ENCODE assay signal across 1 cellular context in genomic region chr9:127884976-127885490, GRCh38.
TF ChIP-seq lines count a peak whose summit lies in the region.

No MANE protein-coding gene starts in this region.

TF ChIP-seq in HEK293T, 16 proteins besides CTCF, POLR2A, EP300 and RAD21:
- TF ChIP-seq SUZ12 (IDR thresholded peaks at IDR 0.05) (no peak), FOXA1 (IDR thresholded peaks at IDR 0.05) (no peak), ZNF384 (IDR thresholded peaks at IDR 0.05) (no peak), FOXK2 (IDR thresholded peaks at IDR 0.05) (no peak), LEF1 (IDR thresholded peaks at IDR 0.05; ENCODE audit: borderline replicate concordance) (no peak), BHLHE40 (IDR thresholded peaks at IDR 0.05; ENCODE audit: borderline replicate concordance) (no peak), ARNT (IDR thresholded peaks at IDR 0.05) (no peak), SP1 (IDR thresholded peaks at IDR 0.05) (no peak), NFRKB (IDR thresholded peaks at IDR 0.05) (no peak)
